In the genomic region with DNA sequence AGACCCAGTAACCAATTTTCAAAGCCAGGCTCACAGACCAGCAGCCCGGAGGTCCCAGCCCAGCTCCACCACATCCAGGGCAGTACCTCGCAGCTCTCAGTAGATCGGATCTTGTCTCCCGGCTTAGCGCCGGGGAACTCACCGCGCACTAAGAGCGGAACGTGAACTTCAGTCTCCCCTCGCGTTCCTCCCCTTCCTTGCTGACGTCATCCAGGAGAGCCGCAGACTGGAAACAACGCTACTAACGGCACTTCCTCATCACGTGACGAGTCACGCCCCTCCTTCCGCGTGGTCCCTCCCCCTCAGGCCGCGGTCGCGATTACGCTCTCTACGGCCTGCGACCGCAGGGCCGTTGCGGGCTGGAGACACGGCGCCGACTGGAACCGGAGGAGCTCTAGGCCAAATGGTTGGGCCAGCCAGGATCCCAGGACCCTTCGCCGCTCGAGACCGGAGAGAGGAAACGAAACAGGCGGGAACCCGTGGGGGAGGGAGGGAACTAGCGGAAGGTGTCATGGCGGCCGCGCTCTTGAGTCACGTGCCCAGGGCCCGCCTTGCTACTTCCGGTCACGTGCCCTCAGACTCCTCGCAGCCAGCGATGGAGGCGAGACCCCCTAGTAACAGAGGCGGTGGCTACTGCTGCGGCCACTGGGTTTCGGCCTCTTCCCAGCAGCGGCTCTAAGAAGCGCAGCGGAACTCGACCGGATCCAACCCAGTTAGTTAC, we compare ENCODE assay signal across 1 cellular context.
A peak's percentile ranks its signal among the peaks of the same experiment; 100 is the strongest.
TF ChIP-seq lines count a peak whose summit lies in the region.

A gene (plus strand): TSS at position 577 of the 721 bp plus-strand sequence. CDS start 10,508 bp downstream, outside the sequence.
A gene with protein sequence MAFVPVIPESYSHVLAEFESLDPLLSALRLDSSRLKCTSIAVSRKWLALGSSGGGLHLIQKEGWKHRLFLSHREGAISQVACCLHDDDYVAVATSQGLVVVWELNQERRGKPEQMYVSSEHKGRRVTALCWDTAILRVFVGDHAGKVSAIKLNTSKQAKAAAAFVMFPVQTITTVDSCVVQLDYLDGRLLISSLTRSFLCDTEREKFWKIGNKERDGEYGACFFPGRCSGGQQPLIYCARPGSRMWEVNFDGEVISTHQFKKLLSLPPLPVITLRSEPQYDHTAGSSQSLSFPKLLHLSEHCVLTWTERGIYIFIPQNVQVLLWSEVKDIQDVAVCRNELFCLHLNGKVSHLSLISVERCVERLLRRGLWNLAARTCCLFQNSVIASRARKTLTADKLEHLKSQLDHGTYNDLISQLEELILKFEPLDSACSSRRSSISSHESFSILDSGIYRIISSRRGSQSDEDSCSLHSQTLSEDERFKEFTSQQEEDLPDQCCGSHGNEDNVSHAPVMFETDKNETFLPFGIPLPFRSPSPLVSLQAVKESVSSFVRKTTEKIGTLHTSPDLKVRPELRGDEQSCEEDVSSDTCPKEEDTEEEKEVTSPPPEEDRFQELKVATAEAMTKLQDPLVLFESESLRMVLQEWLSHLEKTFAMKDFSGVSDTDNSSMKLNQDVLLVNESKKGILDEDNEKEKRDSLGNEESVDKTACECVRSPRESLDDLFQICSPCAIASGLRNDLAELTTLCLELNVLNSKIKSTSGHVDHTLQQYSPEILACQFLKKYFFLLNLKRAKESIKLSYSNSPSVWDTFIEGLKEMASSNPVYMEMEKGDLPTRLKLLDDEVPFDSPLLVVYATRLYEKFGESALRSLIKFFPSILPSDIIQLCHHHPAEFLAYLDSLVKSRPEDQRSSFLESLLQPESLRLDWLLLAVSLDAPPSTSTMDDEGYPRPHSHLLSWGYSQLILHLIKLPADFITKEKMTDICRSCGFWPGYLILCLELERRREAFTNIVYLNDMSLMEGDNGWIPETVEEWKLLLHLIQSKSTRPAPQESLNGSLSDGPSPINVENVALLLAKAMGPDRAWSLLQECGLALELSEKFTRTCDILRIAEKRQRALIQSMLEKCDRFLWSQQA (minus strand): TSS at position 150 of the 721 bp plus-strand sequence. CDS start 4,282 bp downstream, outside the sequence.

TF ChIP-seq in HepG2, 621 proteins besides CTCF, POLR2A, EP300 and RAD21 (continued from another document and continues in another):
- no peak for TF ChIP-seq ZFP36 (IDR thresholded peaks at IDR 0.05; ENCODE audit: borderline replicate concordance, low read depth, low read length, partially characterized antibody)
- 0 out of 2 replicates have a peak, but pooled peaks have one; percentile 30 for TF ChIP-seq ZNF24 (IDR thresholded peaks at IDR 0.05)
- no peak for TF ChIP-seq ZNF263 (CRISPR knock-in tag; IDR thresholded peaks at IDR 0.05)
- no peak for TF ChIP-seq NFE2L2 (IDR thresholded peaks at IDR 0.05; ENCODE audit: low read length)
- TF ChIP-seq ZNF33B (CRISPR knock-in tag; IDR thresholded peaks at IDR 0.05) = 0 out of 2 replicates have a peak, but pooled peaks have one; percentile 44
- TF ChIP-seq CHD4 (IDR thresholded peaks at IDR 0.05; ENCODE audit: borderline replicate concordance, low read length) = no peak
- TF ChIP-seq ZNF782 (CRISPR knock-in tag; IDR thresholded peaks at IDR 0.05; ENCODE audit: borderline replicate concordance) = peak; percentile 79; the same call in 1 of the 2 replicates
- peak; percentile 91 for TF ChIP-seq HDAC2 (CRISPR knock-in tag; IDR thresholded peaks at IDR 0.05)
- TF ChIP-seq ZNF776 (CRISPR knock-in tag; IDR thresholded peaks at IDR 0.05) = peak; percentile 95
- peak; percentile 97 for TF ChIP-seq ZNF225 (CRISPR knock-in tag; IDR thresholded peaks at IDR 0.05)
- TF ChIP-seq, protein P1, sequence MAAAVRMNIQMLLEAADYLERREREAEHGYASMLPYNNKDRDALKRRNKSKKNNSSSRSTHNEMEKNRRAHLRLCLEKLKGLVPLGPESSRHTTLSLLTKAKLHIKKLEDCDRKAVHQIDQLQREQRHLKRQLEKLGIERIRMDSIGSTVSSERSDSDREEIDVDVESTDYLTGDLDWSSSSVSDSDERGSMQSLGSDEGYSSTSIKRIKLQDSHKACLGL (CRISPR knock-in tag; IDR thresholded peaks at IDR 0.05) = peak; percentile 95
- peak; percentile 99 for TF ChIP-seq ATF7 (IDR thresholded peaks at IDR 0.05)
- peak; percentile 95 for TF ChIP-seq ATF7 (CRISPR knock-in tag; IDR thresholded peaks at IDR 0.05)
- TF ChIP-seq ZBTB7B (CRISPR knock-in tag; IDR thresholded peaks at IDR 0.05) = peak; percentile 64; the same call in 1 of the 2 replicates
- TF ChIP-seq GTF2F1 (IDR thresholded peaks at IDR 0.05; ENCODE audit: low read length) = peak; percentile 88; the same call in 1 of the 2 replicates
- TF ChIP-seq, protein P2, sequence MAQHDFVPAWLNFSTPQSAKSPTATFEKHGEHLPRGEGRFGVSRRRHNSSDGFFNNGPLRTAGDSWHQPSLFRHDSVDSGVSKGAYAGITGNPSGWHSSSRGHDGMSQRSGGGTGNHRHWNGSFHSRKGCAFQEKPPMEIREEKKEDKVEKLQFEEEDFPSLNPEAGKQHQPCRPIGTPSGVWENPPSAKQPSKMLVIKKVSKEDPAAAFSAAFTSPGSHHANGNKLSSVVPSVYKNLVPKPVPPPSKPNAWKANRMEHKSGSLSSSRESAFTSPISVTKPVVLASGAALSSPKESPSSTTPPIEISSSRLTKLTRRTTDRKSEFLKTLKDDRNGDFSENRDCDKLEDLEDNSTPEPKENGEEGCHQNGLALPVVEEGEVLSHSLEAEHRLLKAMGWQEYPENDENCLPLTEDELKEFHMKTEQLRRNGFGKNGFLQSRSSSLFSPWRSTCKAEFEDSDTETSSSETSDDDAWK (CRISPR knock-in tag; IDR thresholded peaks at IDR 0.05) = no peak
- TF ChIP-seq SP140L (CRISPR knock-in tag; IDR thresholded peaks at IDR 0.05; ENCODE audit: borderline replicate concordance) = peak; percentile 35; the same call in 1 of the 2 replicates
- peak; percentile 93 for TF ChIP-seq HNRNPLL (IDR thresholded peaks at IDR 0.05; ENCODE audit: low read depth, low read length, poor library complexity, severe bottlenecking)
- TF ChIP-seq, protein P3, sequence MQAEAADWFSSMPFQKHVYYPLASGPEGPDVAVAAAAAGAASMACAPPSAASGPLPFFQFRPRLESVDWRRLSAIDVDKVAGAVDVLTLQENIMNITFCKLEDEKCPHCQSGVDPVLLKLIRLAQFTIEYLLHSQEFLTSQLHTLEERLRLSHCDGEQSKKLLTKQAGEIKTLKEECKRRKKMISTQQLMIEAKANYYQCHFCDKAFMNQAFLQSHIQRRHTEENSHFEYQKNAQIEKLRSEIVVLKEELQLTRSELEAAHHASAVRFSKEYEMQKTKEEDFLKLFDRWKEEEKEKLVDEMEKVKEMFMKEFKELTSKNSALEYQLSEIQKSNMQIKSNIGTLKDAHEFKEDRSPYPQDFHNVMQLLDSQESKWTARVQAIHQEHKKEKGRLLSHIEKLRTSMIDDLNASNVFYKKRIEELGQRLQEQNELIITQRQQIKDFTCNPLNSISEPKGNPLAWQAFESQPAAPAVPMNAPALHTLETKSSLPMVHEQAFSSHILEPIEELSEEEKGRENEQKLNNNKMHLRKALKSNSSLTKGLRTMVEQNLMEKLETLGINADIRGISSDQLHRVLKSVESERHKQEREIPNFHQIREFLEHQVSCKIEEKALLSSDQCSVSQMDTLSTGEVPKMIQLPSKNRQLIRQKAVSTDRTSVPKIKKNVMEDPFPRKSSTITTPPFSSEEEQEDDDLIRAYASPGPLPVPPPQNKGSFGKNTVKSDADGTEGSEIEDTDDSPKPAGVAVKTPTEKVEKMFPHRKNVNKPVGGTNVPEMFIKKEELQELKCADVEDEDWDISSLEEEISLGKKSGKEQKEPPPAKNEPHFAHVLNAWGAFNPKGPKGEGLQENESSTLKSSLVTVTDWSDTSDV (CRISPR knock-in tag; IDR thresholded peaks at IDR 0.05) = peak; percentile 92; the same call in 1 of the 2 replicates
- TF ChIP-seq, protein P4, sequence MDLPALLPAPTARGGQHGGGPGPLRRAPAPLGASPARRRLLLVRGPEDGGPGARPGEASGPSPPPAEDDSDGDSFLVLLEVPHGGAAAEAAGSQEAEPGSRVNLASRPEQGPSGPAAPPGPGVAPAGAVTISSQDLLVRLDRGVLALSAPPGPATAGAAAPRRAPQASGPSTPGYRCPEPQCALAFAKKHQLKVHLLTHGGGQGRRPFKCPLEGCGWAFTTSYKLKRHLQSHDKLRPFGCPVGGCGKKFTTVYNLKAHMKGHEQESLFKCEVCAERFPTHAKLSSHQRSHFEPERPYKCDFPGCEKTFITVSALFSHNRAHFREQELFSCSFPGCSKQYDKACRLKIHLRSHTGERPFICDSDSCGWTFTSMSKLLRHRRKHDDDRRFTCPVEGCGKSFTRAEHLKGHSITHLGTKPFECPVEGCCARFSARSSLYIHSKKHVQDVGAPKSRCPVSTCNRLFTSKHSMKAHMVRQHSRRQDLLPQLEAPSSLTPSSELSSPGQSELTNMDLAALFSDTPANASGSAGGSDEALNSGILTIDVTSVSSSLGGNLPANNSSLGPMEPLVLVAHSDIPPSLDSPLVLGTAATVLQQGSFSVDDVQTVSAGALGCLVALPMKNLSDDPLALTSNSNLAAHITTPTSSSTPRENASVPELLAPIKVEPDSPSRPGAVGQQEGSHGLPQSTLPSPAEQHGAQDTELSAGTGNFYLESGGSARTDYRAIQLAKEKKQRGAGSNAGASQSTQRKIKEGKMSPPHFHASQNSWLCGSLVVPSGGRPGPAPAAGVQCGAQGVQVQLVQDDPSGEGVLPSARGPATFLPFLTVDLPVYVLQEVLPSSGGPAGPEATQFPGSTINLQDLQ (CRISPR knock-in tag; IDR thresholded peaks at IDR 0.05) = no peak
- TF ChIP-seq ZNF772 (CRISPR knock-in tag; IDR thresholded peaks at IDR 0.05) = peak; percentile 48; the same call in 1 of the 2 replicates
- TF ChIP-seq BRCA1 (CRISPR knock-in tag; IDR thresholded peaks at IDR 0.05) = no peak
- peak; percentile 84 for TF ChIP-seq CBFB (CRISPR knock-in tag; IDR thresholded peaks at IDR 0.05)
- no peak for TF ChIP-seq HMG20B (CRISPR knock-in tag; conservative IDR thresholded peaks at IDR 0.05)
- TF ChIP-seq, protein P5, sequence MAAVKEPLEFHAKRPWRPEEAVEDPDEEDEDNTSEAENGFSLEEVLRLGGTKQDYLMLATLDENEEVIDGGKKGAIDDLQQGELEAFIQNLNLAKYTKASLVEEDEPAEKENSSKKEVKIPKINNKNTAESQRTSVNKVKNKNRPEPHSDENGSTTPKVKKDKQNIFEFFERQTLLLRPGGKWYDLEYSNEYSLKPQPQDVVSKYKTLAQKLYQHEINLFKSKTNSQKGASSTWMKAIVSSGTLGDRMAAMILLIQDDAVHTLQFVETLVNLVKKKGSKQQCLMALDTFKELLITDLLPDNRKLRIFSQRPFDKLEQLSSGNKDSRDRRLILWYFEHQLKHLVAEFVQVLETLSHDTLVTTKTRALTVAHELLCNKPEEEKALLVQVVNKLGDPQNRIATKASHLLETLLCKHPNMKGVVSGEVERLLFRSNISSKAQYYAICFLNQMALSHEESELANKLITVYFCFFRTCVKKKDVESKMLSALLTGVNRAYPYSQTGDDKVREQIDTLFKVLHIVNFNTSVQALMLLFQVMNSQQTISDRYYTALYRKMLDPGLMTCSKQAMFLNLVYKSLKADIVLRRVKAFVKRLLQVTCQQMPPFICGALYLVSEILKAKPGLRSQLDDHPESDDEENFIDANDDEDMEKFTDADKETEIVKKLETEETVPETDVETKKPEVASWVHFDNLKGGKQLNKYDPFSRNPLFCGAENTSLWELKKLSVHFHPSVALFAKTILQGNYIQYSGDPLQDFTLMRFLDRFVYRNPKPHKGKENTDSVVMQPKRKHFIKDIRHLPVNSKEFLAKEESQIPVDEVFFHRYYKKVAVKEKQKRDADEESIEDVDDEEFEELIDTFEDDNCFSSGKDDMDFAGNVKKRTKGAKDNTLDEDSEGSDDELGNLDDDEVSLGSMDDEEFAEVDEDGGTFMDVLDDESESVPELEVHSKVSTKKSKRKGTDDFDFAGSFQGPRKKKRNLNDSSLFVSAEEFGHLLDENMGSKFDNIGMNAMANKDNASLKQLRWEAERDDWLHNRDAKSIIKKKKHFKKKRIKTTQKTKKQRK (IDR thresholded peaks at IDR 0.05; ENCODE audit: low read length) = no peak
- peak; percentile 88 for TF ChIP-seq ZNF230 (CRISPR knock-in tag; IDR thresholded peaks at IDR 0.05)
- TF ChIP-seq, protein P6, sequence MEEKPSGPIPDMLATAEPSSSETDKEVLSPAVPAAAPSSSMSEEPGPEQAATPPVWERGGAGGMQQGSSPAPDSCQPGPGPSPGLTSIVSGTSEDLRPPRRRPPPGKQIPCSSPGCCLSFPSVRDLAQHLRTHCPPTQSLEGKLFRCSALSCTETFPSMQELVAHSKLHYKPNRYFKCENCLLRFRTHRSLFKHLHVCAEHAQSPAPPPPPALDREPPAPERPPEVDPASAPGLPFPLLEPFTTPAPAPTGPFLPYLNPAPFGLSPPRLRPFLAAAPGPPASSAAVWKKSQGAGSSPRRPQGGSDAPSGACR (CRISPR knock-in tag; IDR thresholded peaks at IDR 0.05) = no peak
- TF ChIP-seq ZSCAN31 (CRISPR knock-in tag; IDR thresholded peaks at IDR 0.05; ENCODE audit: low read depth) = peak; percentile 67; the same call in 1 of the 2 replicates
- TF ChIP-seq JARID2 (CRISPR knock-in tag; IDR thresholded peaks at IDR 0.05; ENCODE audit: insufficient replicate concordance) = peak; percentile 53
- peak; percentile 86; the same call in 1 of the 2 replicates for TF ChIP-seq ZNF558 (CRISPR knock-in tag; IDR thresholded peaks at IDR 0.05; ENCODE audit: borderline replicate concordance)
- no peak for TF ChIP-seq SIX4 (CRISPR knock-in tag; IDR thresholded peaks at IDR 0.05)
- peak; percentile 61; the same call in 1 of the 2 replicates for TF ChIP-seq ZNF431 (CRISPR knock-in tag; IDR thresholded peaks at IDR 0.05; ENCODE audit: borderline replicate concordance, low read depth)
- peak; percentile 67 for TF ChIP-seq HNF4G (IDR thresholded peaks at IDR 0.05; ENCODE audit: borderline replicate concordance, low read depth, low read length)
- TF ChIP-seq HNF4G (CRISPR knock-in tag; IDR thresholded peaks at IDR 0.05; ENCODE audit: borderline replicate concordance, low read depth) = peak; percentile 78
- peak; percentile 98 for TF ChIP-seq SPEN (CRISPR knock-in tag; IDR thresholded peaks at IDR 0.05; ENCODE audit: low read depth)
- TF ChIP-seq HNRNPL (IDR thresholded peaks at IDR 0.05; ENCODE audit: low read depth, low read length) = no peak
- no peak for TF ChIP-seq TBL1XR1 (IDR thresholded peaks at IDR 0.05; ENCODE audit: borderline replicate concordance, low read length, partially characterized antibody)
- no peak for TF ChIP-seq ZNF777 (CRISPR knock-in tag; IDR thresholded peaks at IDR 0.05)
- TF ChIP-seq ZNF761 (CRISPR knock-in tag; conservative IDR thresholded peaks at IDR 0.05) = peak; percentile 84; the same call in 1 of the 2 replicates
- TF ChIP-seq, protein P7, sequence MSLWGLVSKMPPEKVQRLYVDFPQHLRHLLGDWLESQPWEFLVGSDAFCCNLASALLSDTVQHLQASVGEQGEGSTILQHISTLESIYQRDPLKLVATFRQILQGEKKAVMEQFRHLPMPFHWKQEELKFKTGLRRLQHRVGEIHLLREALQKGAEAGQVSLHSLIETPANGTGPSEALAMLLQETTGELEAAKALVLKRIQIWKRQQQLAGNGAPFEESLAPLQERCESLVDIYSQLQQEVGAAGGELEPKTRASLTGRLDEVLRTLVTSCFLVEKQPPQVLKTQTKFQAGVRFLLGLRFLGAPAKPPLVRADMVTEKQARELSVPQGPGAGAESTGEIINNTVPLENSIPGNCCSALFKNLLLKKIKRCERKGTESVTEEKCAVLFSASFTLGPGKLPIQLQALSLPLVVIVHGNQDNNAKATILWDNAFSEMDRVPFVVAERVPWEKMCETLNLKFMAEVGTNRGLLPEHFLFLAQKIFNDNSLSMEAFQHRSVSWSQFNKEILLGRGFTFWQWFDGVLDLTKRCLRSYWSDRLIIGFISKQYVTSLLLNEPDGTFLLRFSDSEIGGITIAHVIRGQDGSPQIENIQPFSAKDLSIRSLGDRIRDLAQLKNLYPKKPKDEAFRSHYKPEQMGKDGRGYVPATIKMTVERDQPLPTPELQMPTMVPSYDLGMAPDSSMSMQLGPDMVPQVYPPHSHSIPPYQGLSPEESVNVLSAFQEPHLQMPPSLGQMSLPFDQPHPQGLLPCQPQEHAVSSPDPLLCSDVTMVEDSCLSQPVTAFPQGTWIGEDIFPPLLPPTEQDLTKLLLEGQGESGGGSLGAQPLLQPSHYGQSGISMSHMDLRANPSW (CRISPR knock-in tag; IDR thresholded peaks at IDR 0.05; ENCODE audit: borderline replicate concordance) = peak; percentile 93; the same call in 1 of the 2 replicates
- TF ChIP-seq FOXK2 (IDR thresholded peaks at IDR 0.05) = peak; percentile 82
